8 cellular contexts compared by ENCODE assay signal in genomic region chr7:37921340-37921805, GRCh38. TPM values are rescaled to one million over a fixed set of nuclear protein-coding genes. Genes with fewer than 3 reads are reported as not detected.
A peak's percentile ranks its signal among the peaks of the same experiment; 100 is the strongest.
DNase-seq lines count a peak whose midpoint lies in the region; ATAC-seq and TF ChIP-seq lines count a peak whose summit lies in the region.

No MANE protein-coding gene starts in this region.

- H2BK12ac ChIP-seq in H9 (ENCODE audit: insufficient read length, low read depth, low read length): no peak overlapping the region

- H3K27me3 ChIP-seq in H9 (ENCODE audit: insufficient read depth, low read length): peaks cover 1% of the 10 kb centered on the region; the same call in 1 of the 2 replicates
- H3K27me3 ChIP-seq in right cardiac atrium (ENCODE audit: control insufficient read depth, insufficient read depth): no peaks in the 10 kb centered on the region

- H3K27ac ChIP-seq in H9 (ENCODE audit: insufficient read length, low read depth, low read length) (no peak overlapping the region), right cardiac atrium (ENCODE audit: low read length) (no peak overlapping the region)

- peak overlapping the region; percentile 65 for H3K4me3 Mint-ChIP-seq in activated CD4-positive, alpha-beta T cell treated with anti-CD3 and anti-CD28 coated beads for 36 hours
- peak overlapping the region; percentile 81 to 84 for H3K4me3 Mint-ChIP-seq in H9
- H3K4me3 Mint-ChIP-seq in activated T-helper 17 cell treated with anti-CD3 and anti-CD28 coated beads, Interleukin-2, amount 50 U/mL, for 72 hours: no peak overlapping the region

- no peak overlapping the region for H2BK20ac ChIP-seq in H9 (ENCODE audit: low read depth, low read length, poor library complexity, severe bottlenecking)

- no peaks in the 10 kb centered on the region for H3K4me1 ChIP-seq in H9 (ENCODE audit: insufficient read depth, low read length)
- H3K4me1 ChIP-seq in right cardiac atrium (ENCODE audit: control insufficient read depth, insufficient read depth, low read length): no peaks in the 10 kb centered on the region

- no peak overlapping the region for H3K4ac ChIP-seq in H9 (ENCODE audit: low read depth, low read length)

- POLR2A ChIA-PET in activated CD4-positive, alpha-beta T cell treated with anti-CD3 and anti-CD28 coated beads for 36 hours (lab: Charles Lee): no interaction called here

- DNase-seq in activated CD4-positive, alpha-beta T cell treated with anti-CD3 and anti-CD28 coated beads for 36 hours: peak; percentile 50
- no peak for DNase-seq in activated CD4-positive, alpha-beta T cell treated with anti-CD3 and anti-CD28 coated beads, Interleukin-2, amount 50 U/mL, for 1 hour
- peak; percentile 68 for DNase-seq in H9
- peak; percentile 62 for DNase-seq in NCI-H1105 treated with DMSO at 0.1 percent for 48 hours (lab: John Stamatoyannopoulos, UW)
- DNase-seq in right cardiac atrium: peak in 2 of 3 donors; percentile 58 to 62
- DNase-seq in retinal pigment epithelial cell (ENCODE audit: low read depth): no peak
- no peak for DNase-seq in activated effector memory CD4-positive, alpha-beta T cell treated with anti-CD3 and anti-CD28 coated beads, Interleukin-2, amount 50 U/mL, for 16 hours

- no peaks in the 10 kb centered on the region for H3K9me3 ChIP-seq in H9 (ENCODE audit: control insufficient read depth, low read depth, low read length)
- no peaks in the 10 kb centered on the region for H3K9me3 ChIP-seq in right cardiac atrium (ENCODE audit: control insufficient read depth, low read length)

- no peak overlapping the region for H3K27ac Mint-ChIP-seq in activated CD4-positive, alpha-beta T cell treated with anti-CD3 and anti-CD28 coated beads for 36 hours
- H3K27ac Mint-ChIP-seq in H9: no peak overlapping the region
- no peak overlapping the region for H3K27ac Mint-ChIP-seq in activated T-helper 17 cell treated with anti-CD3 and anti-CD28 coated beads, Interleukin-2, amount 50 U/mL, for 72 hours

- H4K20me1 ChIP-seq in H9 (ENCODE audit: control insufficient read depth, insufficient read depth, insufficient read length): no peaks in the 10 kb centered on the region

- no peaks in the 10 kb centered on the region for H3K79me2 ChIP-seq in H9 (ENCODE audit: insufficient read depth, low read length)

- peaks cover 9% of the 10 kb centered on the region for H3K4me1 Mint-ChIP-seq in activated CD4-positive, alpha-beta T cell treated with anti-CD3 and anti-CD28 coated beads for 36 hours
- peaks cover 13 to 15% of the 10 kb centered on the region in 2 experiments for H3K4me1 Mint-ChIP-seq in H9
- H3K4me1 Mint-ChIP-seq in activated T-helper 17 cell treated with anti-CD3 and anti-CD28 coated beads, Interleukin-2, amount 50 U/mL, for 72 hours: peaks cover 3% of the 10 kb centered on the region

- H2AFZ ChIP-seq in H9 (ENCODE audit: low read length): no peak overlapping the region

- no peak overlapping the region for H3T11ph ChIP-seq in H9 (ENCODE audit: low read length)

- H4K91ac ChIP-seq in H9 (ENCODE audit: insufficient read length, low read depth, low read length): no peak overlapping the region

- no peak overlapping the region for H3K56ac ChIP-seq in H9 (ENCODE audit: insufficient read length, low read depth, low read length)

- CTCF ChIA-PET in activated CD4-positive, alpha-beta T cell treated with anti-CD3 and anti-CD28 coated beads for 36 hours (lab: Charles Lee): interaction anchor here (1.1 kb wide), 1 partner anchor 294 kb away, joined by 3 read pairs; no protein-coding TSS in a partner anchor

- peak overlapping the region; percentile 87 for H3K4me2 ChIP-seq in H9 (ENCODE audit: insufficient read depth, insufficient read length, low read length)

- H2BK5ac ChIP-seq in H9 (ENCODE audit: insufficient read length, low read length): no peak overlapping the region

- peaks cover 18% of the 10 kb centered on the region for H3K23me2 ChIP-seq in H9 (ENCODE audit: insufficient read length, low read depth, low read length, poor library complexity, severe bottlenecking)

- H3K36me3 Mint-ChIP-seq in activated CD4-positive, alpha-beta T cell treated with anti-CD3 and anti-CD28 coated beads for 36 hours (ENCODE audit: low read depth): no peaks in the 10 kb centered on the region
- H3K36me3 Mint-ChIP-seq in H9 (ENCODE audit: insufficient read depth in 1 of 3, low read depth in 3 of 3): peaks cover 2 to 4% (median 4%) of the 10 kb centered on the region in 3 experiments; a peak in 5 of 7 replicates
- no peaks in the 10 kb centered on the region for H3K36me3 Mint-ChIP-seq in activated T-helper 17 cell treated with anti-CD3 and anti-CD28 coated beads, Interleukin-2, amount 50 U/mL, for 72 hours (ENCODE audit: low read depth)

- H3K9me3 Mint-ChIP-seq in activated CD4-positive, alpha-beta T cell treated with anti-CD3 and anti-CD28 coated beads for 36 hours (ENCODE audit: low read depth): peaks cover 9% of the 10 kb centered on the region
- H3K9me3 Mint-ChIP-seq in H9: peaks cover 6 to 10% of the 10 kb centered on the region in 2 experiments; a peak in 4 of 5 replicates
- H3K9me3 Mint-ChIP-seq in activated T-helper 17 cell treated with anti-CD3 and anti-CD28 coated beads, Interleukin-2, amount 50 U/mL, for 72 hours: no peaks in the 10 kb centered on the region

- H2BK120ac ChIP-seq in H9 (ENCODE audit: low read depth, low read length, poor library complexity, severe bottlenecking): no peak overlapping the region

- peak overlapping the region; percentile 55 for H3K9ac ChIP-seq in H9 (ENCODE audit: extremely low read depth, insufficient read length, low read length)

- no peak overlapping the region for H4K8ac ChIP-seq in H9 (replicated peaks; ENCODE audit: insufficient read length, low read depth, low read length)

- peaks cover 40% of the 10 kb centered on the region for H3K27me3 Mint-ChIP-seq in activated CD4-positive, alpha-beta T cell treated with anti-CD3 and anti-CD28 coated beads for 36 hours
- peaks cover 50% of the 10 kb centered on the region for H3K27me3 Mint-ChIP-seq in H9 (ENCODE audit: low read depth)
- H3K27me3 Mint-ChIP-seq in activated T-helper 17 cell treated with anti-CD3 and anti-CD28 coated beads, Interleukin-2, amount 50 U/mL, for 72 hours: peaks cover 48% of the 10 kb centered on the region

- ATAC-seq in activated CD4-positive, alpha-beta T cell treated with anti-CD3 and anti-CD28 coated beads for 36 hours: peak; percentile 71
- ATAC-seq in activated T-helper 17 cell treated with anti-CD3 and anti-CD28 coated beads, Interleukin-2, amount 50 U/mL, for 72 hours (replicated peaks): peak; percentile 32
- ATAC-seq in right cardiac atrium: peak; percentile 57 to 61

- intact Hi-C loops in activated CD4-positive, alpha-beta T cell treated with anti-CD3 and anti-CD28 coated beads for 36 hours (cut with DNase I, micrococcal nuclease): no loop called here
- intact Hi-C loops in right cardiac atrium (cut with DNase I): no loop called here

- peak overlapping the region; percentile 59 for H3K14ac ChIP-seq in H9 (ENCODE audit: insufficient read depth, low read length)

- TF ChIP-seq CTCF in H9 (conservative IDR thresholded peaks at IDR 0.05) (no peak; the same call in 2 of the 3 replicates), retinal pigment epithelial cell (conservative IDR thresholded peaks at IDR 0.05; ENCODE audit: low read depth, low read length) (peak; percentile 29)

- no peak overlapping the region for H4K5ac ChIP-seq in H9 (ENCODE audit: insufficient read length, low read depth, low read length)

- no peaks in the 10 kb centered on the region for H3K79me1 ChIP-seq in H9 (ENCODE audit: insufficient read depth, low read depth, low read length, poor library complexity, severe bottlenecking)

- peak overlapping the region; percentile 67 for H3K18ac ChIP-seq in H9 (ENCODE audit: insufficient read length, low read depth, low read length)

- whole genome bisulfite sequencing in H9 (ENCODE audit: extremely low coverage, insufficient read length, low lambda C conversion rate): no CpG with 5 or more reads among the region's 17 CpGs
- WGBS in right cardiac atrium: 2% methylated on average over 17 of the region's 17 CpGs

- H2BK15ac ChIP-seq in H9 (ENCODE audit: low read depth, low read length): no peak overlapping the region

- no peak overlapping the region for H3K23ac ChIP-seq in H9 (ENCODE audit: insufficient read length, low read depth, low read length)

- H3K4me3 ChIP-seq in right cardiac atrium (ENCODE audit: low read length) (peak overlapping the region; percentile 46), retinal pigment epithelial cell (ENCODE audit: low read length) (peak overlapping the region; percentile 67)

- H2AK5ac ChIP-seq in H9 (ENCODE audit: insufficient read length, low read length): no peak overlapping the region

RNA-seq across cellular contexts. Expression of gene EPDR1, which starts 0.9 kb away (rescaled TPM):
- 1 to 10 TPM; 1.8 to 2.7 TPM for total RNA-seq in activated CD4-positive, alpha-beta T cell treated with anti-CD3 and anti-CD28 coated beads for 36 hours
- 5.3 and 6.1 TPM in 2 replicates for total RNA-seq in H9 (2021)
- under 1 TPM; 0.54 to 0.56 TPM for total RNA-seq in activated T-helper 17 cell treated with anti-CD3 and anti-CD28 coated beads, Interleukin-2, amount 50 U/mL, for 72 hours
- total RNA-seq in right cardiac atrium: 10 to 100 TPM; 19.7 to 24.0 (median 22.9) TPM
- polyA plus RNA-seq in right cardiac atrium: 13.9 TPM

RNA-seq across cellular contexts. Expression of gene SFRP4, which starts 4.8 kb away (rescaled TPM):
- not detected for total RNA-seq in activated CD4-positive, alpha-beta T cell treated with anti-CD3 and anti-CD28 coated beads for 36 hours
- total RNA-seq in H9 (2021) (not detected in 2 replicates), right cardiac atrium (1 to 10 TPM; 2.2 to 3.8 (median 3.6) TPM)
- total RNA-seq in activated T-helper 17 cell treated with anti-CD3 and anti-CD28 coated beads, Interleukin-2, amount 50 U/mL, for 72 hours: not detected
- 2.2 TPM for polyA plus RNA-seq in right cardiac atrium

Comparison
In these comparisons a context has a peak if more than half of its experiments do, and no peak if none do; other contexts are left out.
1. DNase-seq: peak in activated CD4-positive, alpha-beta T cell treated with anti-CD3 and anti-CD28 coated beads for 36 hours (single experiment), H9 (single experiment), NCI-H1105 treated with DMSO at 0.1 percent for 48 hours (single experiment) and right cardiac atrium (2 of 3); none in activated CD4-positive, alpha-beta T cell treated with anti-CD3 and anti-CD28 coated beads, Interleukin-2, amount 50 U/mL, for 1 hour (single experiment), retinal pigment epithelial cell (single experiment) and activated effector memory CD4-positive, alpha-beta T cell treated with anti-CD3 and anti-CD28 coated beads, Interleukin-2, amount 50 U/mL, for 16 hours (single experiment).
2. Peak in every context shown above with its lines, with median percentiles within 50 percentile points of each other: ATAC-seq.